ENCODE assay signal across 32 cellular contexts in the genomic region with DNA sequence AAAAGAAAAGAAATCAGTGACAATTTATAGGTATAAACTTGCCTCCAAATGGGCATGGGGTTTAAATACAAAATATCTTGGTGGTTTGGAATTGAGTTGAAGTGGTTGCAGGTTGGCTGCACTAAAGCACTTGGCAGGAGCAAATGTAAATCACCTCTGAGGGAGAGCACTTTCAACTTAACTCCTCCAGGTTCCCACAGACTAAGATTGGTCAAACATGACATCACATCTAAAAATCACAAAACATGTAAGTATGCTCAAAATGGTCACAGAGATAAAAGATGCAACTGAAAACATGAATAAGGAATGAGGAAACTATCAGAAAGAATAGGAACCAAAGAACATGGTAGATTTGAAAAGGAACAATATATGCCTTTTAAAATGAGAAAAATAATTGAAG.
"Had no signal": no experiment of that assay in that cellular context is flagged by ENCODE, and none has a peak within 500 bp of the region (broad histone marks: within the 10 kb centered on the region; RNA-seq: fewer than 3 reads in every experiment).

No MANE protein-coding gene starts in this region.

- DNase-seq: activated B cell treated with CpG ODN at 0.5 μM for 24 hours; activated CD4-positive, alpha-beta memory T cell treated with anti-CD3 and anti-CD28 coated beads for 36 hours; activated CD4-positive, alpha-beta T cell treated with anti-CD3 and anti-CD28 coated beads for 4 hours; activated CD4-positive, alpha-beta T cell treated with anti-CD3 and anti-CD28 coated beads, Interleukin-2, amount 10 ng/mL, durations not matched to agents 24 days and 14 days; activated CD4-positive, alpha-beta T cell treated with anti-CD3 and anti-CD28 coated beads, Interleukin-2, amount 50 U/mL, for 1 hour; activated CD4-positive, alpha-beta T cell treated with anti-CD3 and anti-CD28 coated beads, Interleukin-2, amount 50 U/mL, for 4 hours; activated CD4-positive, CD25-positive, alpha-beta regulatory T cell treated with anti-CD3 and anti-CD28 coated beads, Interleukin-2, amount 50 U/mL, for 72 hours; activated CD8-positive, alpha-beta memory T cell treated with anti-CD3 and anti-CD28 coated beads, Interleukin-2, amount 50 U/mL, for 4 hours; activated CD8-positive, alpha-beta T cell treated with anti-CD3 and anti-CD28 coated beads for 36 hours; activated effector memory CD4-positive, alpha-beta T cell treated with anti-CD3 and anti-CD28 coated beads, Interleukin-2, amount 50 U/mL, for 16 hours; activated gamma-delta T cell treated with Interleukin-2 at 50 U/mL for 16 hours; activated naive CD4-positive, alpha-beta T cell; activated naive CD4-positive, alpha-beta T cell treated with anti-CD3 and anti-CD28 coated beads for 36 hours; activated naive CD4-positive, alpha-beta T cell treated with anti-CD3 and anti-CD28 coated beads, Interleukin-2, amount 50 U/mL, for 16 hours; activated naive CD8-positive, alpha-beta T cell treated with anti-CD3 and anti-CD28 coated beads for 36 hours; activated T-cell treated with anti-CD3 and anti-CD28 coated beads for 4 hours; activated T-cell treated with anti-CD3 and anti-CD28 coated beads, Interleukin-2, amount 50 U/mL, for 1 hour; activated T-cell treated with anti-CD3 and anti-CD28 coated beads, Interleukin-2, amount 50 U/mL, for 4 hours; activated T-cell treated with anti-CD3 and anti-CD28 coated beads, Interleukin-2, amount 50 U/mL, for 72 hours; amygdala; anterior cingulate cortex; body of pancreas; brain microvascular endothelial cell; central memory CD4-positive, alpha-beta T cell; colonic mucosa; T-helper 2 cell; T-helper 9 cell had no signal

- H3K27me3 ChIP-seq: adrenal gland, body of pancreas, brain microvascular endothelial cell, breast epithelium, colonic mucosa had no signal

- H3K4me1 ChIP-seq: body of pancreas, breast epithelium, colonic mucosa had no signal

- H3K27ac ChIP-seq: adrenal gland, body of pancreas, brain microvascular endothelial cell, breast epithelium, colonic mucosa, VCaP had no signal

- H3K4me3 ChIP-seq: adrenal gland, body of pancreas, breast epithelium, colonic mucosa had no signal

- H3K9me3 ChIP-seq: adrenal gland, body of pancreas, breast epithelium, colonic mucosa had no signal

- H3K36me3 ChIP-seq: adrenal gland, brain microvascular endothelial cell, breast epithelium, colonic mucosa had no signal

- ATAC-seq: activated CD8-positive, alpha-beta T cell treated with anti-CD3 and anti-CD28 coated beads for 36 hours; activated naive CD4-positive, alpha-beta T cell treated with anti-CD3 and anti-CD28 coated beads, Interleukin-2, amount 50 U/mL, for 72 hours; activated T-cell treated with anti-CD3 and anti-CD28 coated beads, Interleukin-2, amount 50 U/mL, for 4 hours; activated T-cell treated with anti-CD3 and anti-CD28 coated beads, Interleukin-2, amount 50 U/mL, for 72 hours; activated T-helper 17 cell treated with anti-CD3 and anti-CD28 coated beads, Interleukin-2, amount 50 U/mL, for 72 hours; body of pancreas had no signal
